Comparison of ENCODE assay signal across 7 cellular contexts in genomic region chr19:43826787-43827754, GRCh38. TPM values are rescaled to one million over a fixed set of nuclear protein-coding genes. Genes with fewer than 3 reads are reported as not detected.
DNase-seq lines count a peak whose midpoint lies in the region; ATAC-seq, FAIRE-seq and TF ChIP-seq lines count a peak whose summit lies in the region.

ZNF283 (plus strand) TSS chr19:43827321; CDS start chr19:43833505, 6,184 bp downstream.

- H3K36me3 ChIP-seq in kidney epithelial cell (ENCODE audit: control insufficient read depth, insufficient read depth, low read length), result no peaks in the 10 kb centered on the region

- ATAC-seq in HG03097 (IDR thresholded peaks at IDR 0.05; ENCODE audit: low FRiP score, unreplicated experiment), result peak; percentile 88

- FAIRE-seq in GM18507 (lab: Jason Lieb, UNC), result peak; percentile 91

- H3K27me3 ChIP-seq in kidney epithelial cell (ENCODE audit: control insufficient read depth, insufficient read depth, low read length), result no peaks in the 10 kb centered on the region

- peak; percentile 65 for DNase-seq in GM18507 (ENCODE audit: extremely low spot score, insufficient read length, low read depth)
- DNase-seq in NCI-H345 treated with DMSO at 0.1 percent for 48 hours (lab: John Stamatoyannopoulos, UW; ENCODE audit: unreplicated experiment), result peak; percentile 77
- peak; percentile 83 for DNase-seq in activated CD4-positive, CD25-positive, alpha-beta regulatory T cell treated with anti-CD3 and anti-CD28 coated beads, Interleukin-2, amount 50 U/mL, for 72 hours
- DNase-seq in choroid plexus epithelial cell (ENCODE audit: low read depth), result peak; percentile 95
- peak; percentile 88 for DNase-seq in kidney epithelial cell (ENCODE audit: low read depth)
- peak; percentile 56 to 72 for DNase-seq in stimulated activated CD4-positive, alpha-beta T cell treated with anti-CD3 and anti-CD28 coated beads, Interleukin-15, amount 100 ng/mL, for 1 hour (ENCODE audit: low read depth in 1 of 2, low spot score in 1 of 2)

- TF ChIP-seq CTCF in choroid plexus epithelial cell (conservative IDR thresholded peaks at IDR 0.05; ENCODE audit: low read depth, low read length) (no peak), kidney epithelial cell (IDR thresholded peaks at IDR 0.05; ENCODE audit: insufficient read depth, low read length, poor library complexity, severe bottlenecking) (no peak)

- H3K4me3 ChIP-seq in choroid plexus epithelial cell (ENCODE audit: low read depth, low read length) (peak within 1 kb of the TSS; percentile 83), kidney epithelial cell (ENCODE audit: low read depth, low read length) (peak within 1 kb of the TSS; percentile 71)

RNA-seq across cellular contexts. Expression of gene ZNF283, which starts in this region (rescaled TPM):
- total RNA-seq in kidney epithelial cell, result 3.8 and 4.0 TPM in 2 replicates

Comparison
In these comparisons a context has a peak if more than half of its experiments do, and no peak if none do; other contexts are left out.
1. Peak in every context shown above with its lines: DNase-seq, ATAC-seq and H3K4me3 ChIP-seq.